Comparison of ENCODE assay signal across 10 cellular contexts in genomic region chr1:31007462-31007991, GRCh38. TPM values are rescaled to one million over a fixed set of nuclear protein-coding genes. Genes with fewer than 3 reads are reported as not detected.
A peak's percentile ranks its signal among the peaks of the same experiment; 100 is the strongest.
DNase-seq lines count a peak whose midpoint lies in the region; ATAC-seq and TF ChIP-seq lines count a peak whose summit lies in the region.
"Had no signal": no experiment of that assay in that cellular context is flagged by ENCODE, and none has a peak within 500 bp of the region (broad histone marks: within the 10 kb centered on the region; RNA-seq: fewer than 3 reads in every experiment).

No MANE protein-coding gene starts in this region.

- peaks cover 53% of the 10 kb centered on the region for H3K36me3 Mint-ChIP-seq in activated CD4-positive, alpha-beta T cell treated with anti-CD3 and anti-CD28 coated beads for 36 hours (ENCODE audit: low read depth)
- peaks cover 29% of the 10 kb centered on the region for H3K36me3 Mint-ChIP-seq in WTC11

- H3K9me3 Mint-ChIP-seq in activated CD4-positive, alpha-beta T cell treated with anti-CD3 and anti-CD28 coated beads for 36 hours (ENCODE audit: low read depth), result no peaks in the 10 kb centered on the region
- H3K9me3 Mint-ChIP-seq in WTC11, result no peaks in the 10 kb centered on the region
- H3K9me3 Mint-ChIP-seq: neural progenitor cell had no signal

- no peak overlapping the region for H3K4me3 Mint-ChIP-seq in activated CD4-positive, alpha-beta T cell treated with anti-CD3 and anti-CD28 coated beads for 36 hours
- H3K4me3 Mint-ChIP-seq in WTC11, result no peak overlapping the region
- H3K4me3 Mint-ChIP-seq: neural progenitor cell had no signal

- CTCF ChIA-PET in activated CD4-positive, alpha-beta T cell treated with anti-CD3 and anti-CD28 coated beads for 36 hours (lab: Charles Lee), result interaction anchor here (0.5 to 1.6 kb wide), 6 partner anchors 18 to 79 kb away, joined by 3 to 4 read pairs (median 3); no protein-coding TSS in a partner anchor
- CTCF ChIA-PET in WTC11 (lab: Charles Lee), result no interaction called here

- no peak for ATAC-seq in activated CD4-positive, alpha-beta T cell treated with anti-CD3 and anti-CD28 coated beads for 36 hours
- ATAC-seq in WTC11 (no peak), GM18517 (IDR thresholded peaks at IDR 0.05; ENCODE audit: unreplicated experiment) (no peak)

- POLR2A ChIA-PET in activated CD4-positive, alpha-beta T cell treated with anti-CD3 and anti-CD28 coated beads for 36 hours (lab: Charles Lee), result interaction anchor here (0.6 to 1.1 kb wide), 2 partner anchors 9 to 47 kb away, joined by 3 to 4 read pairs; no protein-coding TSS in a partner anchor
- POLR2A ChIA-PET in WTC11 (lab: Charles Lee), result no interaction called here

- H3K4me1 Mint-ChIP-seq in activated CD4-positive, alpha-beta T cell treated with anti-CD3 and anti-CD28 coated beads for 36 hours, result peaks cover 70% of the 10 kb centered on the region
- peaks cover 43% of the 10 kb centered on the region for H3K4me1 Mint-ChIP-seq in WTC11

- H3K27me3 Mint-ChIP-seq in activated CD4-positive, alpha-beta T cell treated with anti-CD3 and anti-CD28 coated beads for 36 hours, result no peaks in the 10 kb centered on the region
- no peaks in the 10 kb centered on the region for H3K27me3 Mint-ChIP-seq in WTC11 (ENCODE audit: low read depth)

- no peak for DNase-seq in activated CD4-positive, alpha-beta T cell treated with anti-CD3 and anti-CD28 coated beads for 36 hours
- DNase-seq in activated CD4-positive, alpha-beta T cell treated with anti-CD3 and anti-CD28 coated beads, Interleukin-2, amount 50 U/mL, for 1 hour, result no peak
- DNase-seq in WTC11 (ENCODE audit: low spot score) (no peak), fibroblast of the conjunctiva (ENCODE audit: low read depth) (peak; percentile 17), smooth muscle cell of the brain vasculature (ENCODE audit: low read depth, low spot score) (peak; percentile 31), NK-92 (lab: John Stamatoyannopoulos, UW; ENCODE audit: unreplicated experiment) (no peak), OCI-M2 (lab: John Stamatoyannopoulos, UW; ENCODE audit: unreplicated experiment) (no peak)
- DNase-seq: NCI-H510A treated with DMSO at 0.1 percent for 48 hours had no signal

- peak overlapping the region; percentile 43 for H3K27ac Mint-ChIP-seq in activated CD4-positive, alpha-beta T cell treated with anti-CD3 and anti-CD28 coated beads for 36 hours
- H3K27ac Mint-ChIP-seq in WTC11, result peak overlapping the region; percentile 51
- H3K27ac Mint-ChIP-seq: neural progenitor cell had no signal

- intact Hi-C loops in activated CD4-positive, alpha-beta T cell treated with anti-CD3 and anti-CD28 coated beads for 36 hours (cut with DNase I, micrococcal nuclease), result no loop called here

- no peak for TF ChIP-seq CTCF in WTC11 (IDR thresholded peaks at IDR 0.05)

TF ChIP-seq in WTC11, 78 proteins besides CTCF, POLR2A, EP300 and RAD21:
- TF ChIP-seq ZNF281 (CRISPR knock-in tag; IDR thresholded peaks at IDR 0.05), result no peak
- no peak for TF ChIP-seq TP53 (CRISPR knock-in tag; IDR thresholded peaks at IDR 0.05)
- no peak for TF ChIP-seq ARID4B (CRISPR knock-in tag; IDR thresholded peaks at IDR 0.05; ENCODE audit: borderline replicate concordance)

RNA-seq across cellular contexts. Expression of gene PUM1, which starts 58.0 kb away (rescaled TPM):
- 10 to 100 TPM; 87.1 to 91.4 TPM for total RNA-seq in activated CD4-positive, alpha-beta T cell treated with anti-CD3 and anti-CD28 coated beads for 36 hours
- total RNA-seq in WTC11 (2021), result 142 to 151 TPM (median 147 TPM) in 3 replicates

Comparison
In these comparisons a context has a peak if more than half of its experiments do, and no peak if none do; other contexts are left out.
1. DNase-seq: peak in fibroblast of the conjunctiva (single experiment) and smooth muscle cell of the brain vasculature (single experiment); none in activated CD4-positive, alpha-beta T cell treated with anti-CD3 and anti-CD28 coated beads for 36 hours (single experiment), activated CD4-positive, alpha-beta T cell treated with anti-CD3 and anti-CD28 coated beads, Interleukin-2, amount 50 U/mL, for 1 hour (single experiment), WTC11 (single experiment), NK-92 (single experiment) and OCI-M2 (single experiment).